17 cellular contexts compared by ENCODE assay signal in genomic region chr12:7951671-7952070, GRCh38.
"Had no signal": no experiment of that assay in that cellular context is flagged by ENCODE, and none has a peak within 500 bp of the region (broad histone marks: within the 10 kb centered on the region; RNA-seq: fewer than 3 reads in every experiment).

No MANE protein-coding gene starts in this region.

- H3K27ac ChIP-seq: dorsolateral prefrontal cortex, heart left ventricle, spleen had no signal

- H3K9me3 ChIP-seq: heart left ventricle, mucosa of descending colon, spleen had no signal

- ATAC-seq: heart left ventricle; left lobe of liver; mucosa of descending colon; naive thymus-derived CD8-positive, alpha-beta T cell; sciatic nerve had no signal

- H3K27me3 ChIP-seq: dorsolateral prefrontal cortex, heart left ventricle, spleen had no signal

- H3K4me3 Mint-ChIP-seq: naive thymus-derived CD8-positive, alpha-beta T cell; neural crest cell had no signal

- H3K36me3 Mint-ChIP-seq: naive thymus-derived CD8-positive, alpha-beta T cell had no signal

- H3K4me1 Mint-ChIP-seq: neural crest cell had no signal

- H3K9me3 Mint-ChIP-seq: naive thymus-derived CD8-positive, alpha-beta T cell; neural crest cell had no signal

- DNase-seq: cortex of kidney; dorsolateral prefrontal cortex; effector CD8-positive, alpha-beta T cell; heart left ventricle; hippocampal formation; mammary epithelial cell; mucosa of descending colon; naive thymus-derived CD8-positive, alpha-beta T cell; spleen; stimulated activated CD4-positive, alpha-beta T cell treated with anti-CD3 and anti-CD28 coated beads, Interleukin-15, amount 100 ng/mL, for 24 hours; stimulated activated CD4-positive, alpha-beta T cell treated with anti-CD3 and anti-CD28 coated beads, Interleukin-1b, Interleukin-23, amount 100 ng/mL, for 48 hours; stimulated activated CD4-positive, alpha-beta T cell treated with anti-CD3 and anti-CD28 coated beads, Interleukin-4, amount 100 ng/mL, for 4 hours; stimulated activated naive CD4-positive, alpha-beta T cell; trophoblast cell had no signal

- H3K27me3 Mint-ChIP-seq: naive thymus-derived CD8-positive, alpha-beta T cell had no signal
